20 cellular contexts compared by ENCODE assay signal in genomic region chr14:24119691-24120090, GRCh38. TPM values are rescaled to one million over a fixed set of nuclear protein-coding genes. Genes with fewer than 3 reads are reported as not detected.
DNase-seq lines count a peak whose midpoint lies in the region; ATAC-seq lines count a peak whose summit lies in the region.
"Had no signal": no experiment of that assay in that cellular context is flagged by ENCODE, and none has a peak within 500 bp of the region (broad histone marks: within the 10 kb centered on the region; RNA-seq: fewer than 3 reads in every experiment).

No MANE protein-coding gene starts in this region.

- peaks cover 21 to 76% (median 42%) of the 10 kb centered on the region in 3 experiments for H3K36me3 ChIP-seq in naive thymus-derived CD4-positive, alpha-beta T cell (ENCODE audit: control insufficient read depth in 2 of 3, insufficient read depth in 3 of 3, low read length in 3 of 3)

- peaks cover 14 to 18% of the 10 kb centered on the region in 2 donors for H3K4me1 ChIP-seq in naive thymus-derived CD4-positive, alpha-beta T cell (ENCODE audit: control insufficient read depth in 2 of 2, insufficient read depth in 2 of 2, low read length in 2 of 2)
- H3K4me1 ChIP-seq: Caco-2 had no signal

- peaks cover 9 to 57% (median 37%) of the 10 kb centered on the region in 5 donors for H3K36me3 Mint-ChIP-seq in naive thymus-derived CD4-positive, alpha-beta T cell
- H3K36me3 Mint-ChIP-seq in stimulated activated effector memory CD8-positive, alpha-beta T cell treated with anti-CD3 and anti-CD28 coated beads, Interleukin-12 subunit alpha, Interleukin-12 subunit beta, amount 100 ng/mL, for 72 hours: peaks cover 89% of the 10 kb centered on the region

- ATAC-seq in Right ventricle myocardium superior (ENCODE audit: poor library complexity): no peak
- ATAC-seq in naive thymus-derived CD4-positive, alpha-beta T cell: no peak
- ATAC-seq in stimulated activated effector memory CD8-positive, alpha-beta T cell treated with anti-CD3 and anti-CD28 coated beads, Interleukin-12 subunit alpha, Interleukin-12 subunit beta, amount 100 ng/mL, for 72 hours: no peak
- ATAC-seq: CD8-positive, alpha-beta T cell; GM23338 had no signal

- H3K27me3 ChIP-seq in naive thymus-derived CD4-positive, alpha-beta T cell (ENCODE audit: control insufficient read depth in 2 of 2, insufficient read depth in 2 of 2, low read length in 2 of 2): no peaks in the 10 kb centered on the region
- H3K27me3 ChIP-seq: BLaER1 had no signal

- H3K9me3 Mint-ChIP-seq in naive thymus-derived CD4-positive, alpha-beta T cell: peaks cover 0 to 4% (median 0%) of the 10 kb centered on the region in 11 donors
- H3K9me3 Mint-ChIP-seq in stimulated activated effector memory CD8-positive, alpha-beta T cell treated with anti-CD3 and anti-CD28 coated beads, Interleukin-12 subunit alpha, Interleukin-12 subunit beta, amount 100 ng/mL, for 72 hours: no peaks in the 10 kb centered on the region
- H3K9me3 Mint-ChIP-seq: CD4-positive, CD25-positive, alpha-beta regulatory T cell; CD8-positive, alpha-beta T cell; HFFc6 had no signal

- POLR2A ChIA-PET in naive thymus-derived CD4-positive, alpha-beta T cell (lab: Charles Lee): interaction anchor here (0.6 to 15.5 kb wide), 2 partner anchors 16 to 83 kb away, joined by 3 to 298 read pairs; partner anchors contain the start of genes EMC9, FITM1 and PSME1

- no peak overlapping the region for H3K4me3 ChIP-seq in naive thymus-derived CD4-positive, alpha-beta T cell (ENCODE audit: low read length)
- H3K4me3 ChIP-seq: BLaER1, GM23338, HAP-1 had no signal

- DNase-seq in cardiac septum (ENCODE audit: low spot score) (peak; percentile 60), Right ventricle myocardium superior (no peak), NCI-H446 treated with DMSO at 0.1 percent for 48 hours (lab: John Stamatoyannopoulos, UW) (no peak), NCI-H748 treated with DMSO at 0.1 percent for 48 hours (lab: John Stamatoyannopoulos, UW) (no peak)
- DNase-seq in naive thymus-derived CD4-positive, alpha-beta T cell: no peak
- DNase-seq in stimulated activated effector memory CD8-positive, alpha-beta T cell treated with anti-CD3 and anti-CD28 coated beads, Interleukin-12 subunit alpha, Interleukin-12 subunit beta, amount 100 ng/mL, for 72 hours (ENCODE audit: low spot score in 2 of 2): no peak
- DNase-seq: Caco-2; CD4-positive, CD25-positive, alpha-beta regulatory T cell; CD8-positive, alpha-beta T cell; DMS153; DND-41; HFFc6 had no signal

- H3K27me3 Mint-ChIP-seq in naive thymus-derived CD4-positive, alpha-beta T cell: peaks cover 0 to 3% (median 0%) of the 10 kb centered on the region in 5 donors
- H3K27me3 Mint-ChIP-seq: B cell; CD4-positive, CD25-positive, alpha-beta regulatory T cell had no signal

- intact Hi-C loops in cardiac septum (cut with DNase I): no loop called here
- intact Hi-C loops in Right ventricle myocardium superior (cut with DNase I): no loop called here
- intact Hi-C loops in naive thymus-derived CD4-positive, alpha-beta T cell (cut with micrococcal nuclease): loop anchor here (10.0 kb wide), 4 partner anchors 555 to 1025 kb away; partner anchors contain the start of genes ACIN1 (in 2 of the 2), C14orf119 (in 2 of the 2), BCL2L2 (in 1 of the 2) and PPP1R3E (in 1 of the 2)

- H3K4me3 Mint-ChIP-seq in naive thymus-derived CD4-positive, alpha-beta T cell: no peak overlapping the region
- no peak overlapping the region for H3K4me3 Mint-ChIP-seq in stimulated activated effector memory CD8-positive, alpha-beta T cell treated with anti-CD3 and anti-CD28 coated beads, Interleukin-12 subunit alpha, Interleukin-12 subunit beta, amount 100 ng/mL, for 72 hours
- H3K4me3 Mint-ChIP-seq: B cell; CD8-positive, alpha-beta T cell; GM23338; HFFc6 had no signal

- CTCF ChIA-PET in naive thymus-derived CD4-positive, alpha-beta T cell (lab: Charles Lee): interaction anchor here (0.8 to 1.3 kb wide), 2 partner anchors 13 to 31 kb away, joined by 3 read pairs; no protein-coding TSS in a partner anchor

- peak overlapping the region; percentile 19 for H3K27ac ChIP-seq in naive thymus-derived CD4-positive, alpha-beta T cell (ENCODE audit: low read depth, low read length)
- H3K27ac ChIP-seq: 22Rv1, BLaER1, C4-2B had no signal

- peak overlapping the region in 2 of 9 donors; percentile 21 to 25 for H3K27ac Mint-ChIP-seq in naive thymus-derived CD4-positive, alpha-beta T cell
- peak overlapping the region; percentile 8 for H3K27ac Mint-ChIP-seq in stimulated activated effector memory CD8-positive, alpha-beta T cell treated with anti-CD3 and anti-CD28 coated beads, Interleukin-12 subunit alpha, Interleukin-12 subunit beta, amount 100 ng/mL, for 72 hours
- H3K27ac Mint-ChIP-seq: B cell; CD8-positive, alpha-beta T cell; GM23338; HFFc6 had no signal

- H3K4me1 Mint-ChIP-seq in naive thymus-derived CD4-positive, alpha-beta T cell: peaks cover 18 to 44% (median 37%) of the 10 kb centered on the region in 7 donors
- H3K4me1 Mint-ChIP-seq in stimulated activated effector memory CD8-positive, alpha-beta T cell treated with anti-CD3 and anti-CD28 coated beads, Interleukin-12 subunit alpha, Interleukin-12 subunit beta, amount 100 ng/mL, for 72 hours: peaks cover 24% of the 10 kb centered on the region

- H3K9me3 ChIP-seq in naive thymus-derived CD4-positive, alpha-beta T cell (ENCODE audit: control insufficient read depth in 2 of 3, low read length in 3 of 3): no peaks in the 10 kb centered on the region
- H3K9me3 ChIP-seq: BLaER1, Caco-2, HAP-1 had no signal

RNA-seq across cellular contexts. Expression of gene NRL, which starts 4.9 kb away (rescaled TPM):
- 2.4 TPM for total RNA-seq in cardiac septum
- 0.75 TPM for total RNA-seq in Right ventricle myocardium superior
- 1 to 10 TPM; 2.1 to 4.5 (median 3.8) TPM for total RNA-seq in naive thymus-derived CD4-positive, alpha-beta T cell
- 1 to 10 TPM; 2.2 to 2.6 TPM for polyA plus RNA-seq in naive thymus-derived CD4-positive, alpha-beta T cell

RNA-seq across cellular contexts. Expression of gene DCAF11, which starts 5.1 kb away (rescaled TPM):
- total RNA-seq in cardiac septum: 54.1 TPM
- 81.7 TPM for total RNA-seq in Right ventricle myocardium superior
- 10 to 100 TPM; 71.9 to 90.1 (median 83.3) TPM for total RNA-seq in naive thymus-derived CD4-positive, alpha-beta T cell
- 10 to 100 TPM; 69.1 to 97.0 TPM for polyA plus RNA-seq in naive thymus-derived CD4-positive, alpha-beta T cell

RNA-seq across cellular contexts. Expression of gene FITM1, which starts 10.8 kb away (rescaled TPM):
- total RNA-seq in cardiac septum (112 TPM), Right ventricle myocardium superior (126 TPM)
- 1 to 10 TPM; 1.8 to 4.3 (median 2.0) TPM for total RNA-seq in naive thymus-derived CD4-positive, alpha-beta T cell
- 1 to 10 TPM in 1 of 2 donors, under 1 TPM in 1; 0.48 to 1.2 TPM for polyA plus RNA-seq in naive thymus-derived CD4-positive, alpha-beta T cell
- total RNA-seq: GM23338, H4, HFFc6 had no signal
- polyA plus RNA-seq: AG04450 had no signal

RNA-seq across cellular contexts. Expression of gene PSME1, which starts 16.3 kb away (rescaled TPM):
- 61.3 TPM for total RNA-seq in cardiac septum
- 129 TPM for total RNA-seq in Right ventricle myocardium superior
- total RNA-seq in naive thymus-derived CD4-positive, alpha-beta T cell: 100 to 1,000 TPM; 189 to 583 (median 202) TPM
- 100 to 1,000 TPM; 698 to 703 TPM for polyA plus RNA-seq in naive thymus-derived CD4-positive, alpha-beta T cell

RNA-seq across cellular contexts. Expression of gene EMC9, which starts 21.7 kb away (rescaled TPM):
- total RNA-seq in cardiac septum (14.6 TPM), Right ventricle myocardium superior (14.4 TPM)
- total RNA-seq in naive thymus-derived CD4-positive, alpha-beta T cell: 10 to 100 TPM in 4 of 5 experiments, 1 to 10 TPM in 1; 9.0 to 25.5 (median 22.3) TPM
- 10 to 100 TPM in 1 of 2 donors, 1 to 10 TPM in 1; 9.6 to 12.4 TPM for polyA plus RNA-seq in naive thymus-derived CD4-positive, alpha-beta T cell

Comparison
In these comparisons a context has a peak if more than half of its experiments do, and no peak if none do; other contexts are left out.
1. RNA of gene FITM1, which starts 10.8 kb away (total RNA-seq): 126 TPM in Right ventricle myocardium superior (single experiment) and 112 TPM in cardiac septum (single experiment); 1.8 to 4.3 TPM in naive thymus-derived CD4-positive, alpha-beta T cell; every median in the first group is over 10 times any median in the second.
2. intact Hi-C loops: an anchor here in naive thymus-derived CD4-positive, alpha-beta T cell (10.0 kb wide); none called in cardiac septum and Right ventricle myocardium superior.